ENCODE assay signal across 1 cellular context in the genomic region with DNA sequence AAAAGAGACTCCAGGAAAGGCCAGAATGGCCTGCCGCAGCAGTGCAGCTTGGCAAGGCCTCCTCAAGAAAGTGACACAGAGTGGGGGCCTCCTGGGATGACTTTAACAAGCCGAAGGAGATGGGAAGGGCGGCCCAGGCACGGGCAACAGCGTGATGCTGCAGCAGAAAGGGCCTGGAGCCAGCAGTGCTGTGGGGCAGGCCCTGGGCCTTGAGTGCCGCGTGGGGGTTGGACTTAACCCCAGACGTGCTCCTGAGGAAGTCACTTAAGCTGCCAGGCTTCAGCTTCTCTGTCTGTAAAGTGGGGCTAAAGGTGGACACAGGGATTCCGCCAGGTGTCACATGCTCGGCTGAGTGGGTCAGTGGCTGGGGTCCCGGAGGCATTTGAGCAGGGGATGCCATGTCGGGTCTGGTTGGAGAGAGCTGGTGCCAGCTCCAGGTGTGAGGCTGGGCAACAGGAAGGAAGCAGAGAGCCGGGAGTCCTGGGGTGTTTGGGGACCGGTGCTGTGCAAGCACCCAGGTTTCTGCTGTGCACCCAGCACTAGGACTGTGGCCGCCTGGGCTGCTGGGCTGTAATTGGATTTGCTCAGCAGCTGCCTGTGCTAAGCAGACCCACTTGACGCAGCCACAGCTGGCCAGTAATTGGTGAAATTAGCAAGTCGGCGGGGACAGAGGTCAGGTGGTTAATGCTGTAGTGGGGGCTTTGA.
TF ChIP-seq lines count a peak whose summit lies in the region.

No MANE protein-coding gene starts in this region.

TF ChIP-seq in H1, 55 proteins besides CTCF, POLR2A, EP300 and RAD21:
- no peak for TF ChIP-seq CBX8 (IDR thresholded peaks at IDR 0.05; ENCODE audit: borderline replicate concordance, low read depth, low read length)
- TF ChIP-seq RNF2 (IDR thresholded peaks at IDR 0.05; ENCODE audit: borderline replicate concordance, low read depth, low read length, missing control alignments, poor library complexity, severe bottlenecking): no peak
- TF ChIP-seq, protein P1, sequence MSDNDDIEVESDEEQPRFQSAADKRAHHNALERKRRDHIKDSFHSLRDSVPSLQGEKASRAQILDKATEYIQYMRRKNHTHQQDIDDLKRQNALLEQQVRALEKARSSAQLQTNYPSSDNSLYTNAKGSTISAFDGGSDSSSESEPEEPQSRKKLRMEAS (IDR thresholded peaks at IDR 0.05): no peak
- TF ChIP-seq RBBP5 (IDR thresholded peaks at IDR 0.05; ENCODE audit: borderline replicate concordance, low read depth, low read length): no peak
- TF ChIP-seq SIN3A (conservative IDR thresholded peaks at IDR 0.05 in 1 of 2, IDR thresholded peaks at IDR 0.05 in 1 of 2; ENCODE audit: low read depth in 1 of 2, low read length in 2 of 2): no peak
- no peak for TF ChIP-seq SP4 (IDR thresholded peaks at IDR 0.05; ENCODE audit: low read length)
- no peak for TF ChIP-seq CTBP2 (IDR thresholded peaks at IDR 0.05; ENCODE audit: borderline replicate concordance, insufficient read depth, insufficient read length, low read length)
- no peak for TF ChIP-seq BACH1 (IDR thresholded peaks at IDR 0.05; ENCODE audit: low read length)
- TF ChIP-seq, protein P2, sequence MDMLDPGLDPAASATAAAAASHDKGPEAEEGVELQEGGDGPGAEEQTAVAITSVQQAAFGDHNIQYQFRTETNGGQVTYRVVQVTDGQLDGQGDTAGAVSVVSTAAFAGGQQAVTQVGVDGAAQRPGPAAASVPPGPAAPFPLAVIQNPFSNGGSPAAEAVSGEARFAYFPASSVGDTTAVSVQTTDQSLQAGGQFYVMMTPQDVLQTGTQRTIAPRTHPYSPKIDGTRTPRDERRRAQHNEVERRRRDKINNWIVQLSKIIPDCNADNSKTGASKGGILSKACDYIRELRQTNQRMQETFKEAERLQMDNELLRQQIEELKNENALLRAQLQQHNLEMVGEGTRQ (IDR thresholded peaks at IDR 0.05; ENCODE audit: low read length): no peak
- no peak for TF ChIP-seq ASH2L (IDR thresholded peaks at IDR 0.05; ENCODE audit: low read length)
- TF ChIP-seq TAF7 (optimal IDR thresholded peaks at IDR 0.05; ENCODE audit: borderline replicate concordance, low read depth, low read length): no peak
- no peak for TF ChIP-seq NRF1 (IDR thresholded peaks at IDR 0.05; ENCODE audit: low read depth, low read length)
- TF ChIP-seq SIX5 (IDR thresholded peaks at IDR 0.05; ENCODE audit: low read depth, low read length): no peak
- TF ChIP-seq JUN (IDR thresholded peaks at IDR 0.05; ENCODE audit: low read depth, low read length): no peak
- no peak for TF ChIP-seq CHD2 (IDR thresholded peaks at IDR 0.05; ENCODE audit: low read length)
- TF ChIP-seq SUZ12 (IDR thresholded peaks at IDR 0.05; ENCODE audit: low read length): no peak
- TF ChIP-seq POLR2AphosphoS5 (IDR thresholded peaks at IDR 0.05; ENCODE audit: low read depth, low read length): no peak
- TF ChIP-seq, protein P3, sequence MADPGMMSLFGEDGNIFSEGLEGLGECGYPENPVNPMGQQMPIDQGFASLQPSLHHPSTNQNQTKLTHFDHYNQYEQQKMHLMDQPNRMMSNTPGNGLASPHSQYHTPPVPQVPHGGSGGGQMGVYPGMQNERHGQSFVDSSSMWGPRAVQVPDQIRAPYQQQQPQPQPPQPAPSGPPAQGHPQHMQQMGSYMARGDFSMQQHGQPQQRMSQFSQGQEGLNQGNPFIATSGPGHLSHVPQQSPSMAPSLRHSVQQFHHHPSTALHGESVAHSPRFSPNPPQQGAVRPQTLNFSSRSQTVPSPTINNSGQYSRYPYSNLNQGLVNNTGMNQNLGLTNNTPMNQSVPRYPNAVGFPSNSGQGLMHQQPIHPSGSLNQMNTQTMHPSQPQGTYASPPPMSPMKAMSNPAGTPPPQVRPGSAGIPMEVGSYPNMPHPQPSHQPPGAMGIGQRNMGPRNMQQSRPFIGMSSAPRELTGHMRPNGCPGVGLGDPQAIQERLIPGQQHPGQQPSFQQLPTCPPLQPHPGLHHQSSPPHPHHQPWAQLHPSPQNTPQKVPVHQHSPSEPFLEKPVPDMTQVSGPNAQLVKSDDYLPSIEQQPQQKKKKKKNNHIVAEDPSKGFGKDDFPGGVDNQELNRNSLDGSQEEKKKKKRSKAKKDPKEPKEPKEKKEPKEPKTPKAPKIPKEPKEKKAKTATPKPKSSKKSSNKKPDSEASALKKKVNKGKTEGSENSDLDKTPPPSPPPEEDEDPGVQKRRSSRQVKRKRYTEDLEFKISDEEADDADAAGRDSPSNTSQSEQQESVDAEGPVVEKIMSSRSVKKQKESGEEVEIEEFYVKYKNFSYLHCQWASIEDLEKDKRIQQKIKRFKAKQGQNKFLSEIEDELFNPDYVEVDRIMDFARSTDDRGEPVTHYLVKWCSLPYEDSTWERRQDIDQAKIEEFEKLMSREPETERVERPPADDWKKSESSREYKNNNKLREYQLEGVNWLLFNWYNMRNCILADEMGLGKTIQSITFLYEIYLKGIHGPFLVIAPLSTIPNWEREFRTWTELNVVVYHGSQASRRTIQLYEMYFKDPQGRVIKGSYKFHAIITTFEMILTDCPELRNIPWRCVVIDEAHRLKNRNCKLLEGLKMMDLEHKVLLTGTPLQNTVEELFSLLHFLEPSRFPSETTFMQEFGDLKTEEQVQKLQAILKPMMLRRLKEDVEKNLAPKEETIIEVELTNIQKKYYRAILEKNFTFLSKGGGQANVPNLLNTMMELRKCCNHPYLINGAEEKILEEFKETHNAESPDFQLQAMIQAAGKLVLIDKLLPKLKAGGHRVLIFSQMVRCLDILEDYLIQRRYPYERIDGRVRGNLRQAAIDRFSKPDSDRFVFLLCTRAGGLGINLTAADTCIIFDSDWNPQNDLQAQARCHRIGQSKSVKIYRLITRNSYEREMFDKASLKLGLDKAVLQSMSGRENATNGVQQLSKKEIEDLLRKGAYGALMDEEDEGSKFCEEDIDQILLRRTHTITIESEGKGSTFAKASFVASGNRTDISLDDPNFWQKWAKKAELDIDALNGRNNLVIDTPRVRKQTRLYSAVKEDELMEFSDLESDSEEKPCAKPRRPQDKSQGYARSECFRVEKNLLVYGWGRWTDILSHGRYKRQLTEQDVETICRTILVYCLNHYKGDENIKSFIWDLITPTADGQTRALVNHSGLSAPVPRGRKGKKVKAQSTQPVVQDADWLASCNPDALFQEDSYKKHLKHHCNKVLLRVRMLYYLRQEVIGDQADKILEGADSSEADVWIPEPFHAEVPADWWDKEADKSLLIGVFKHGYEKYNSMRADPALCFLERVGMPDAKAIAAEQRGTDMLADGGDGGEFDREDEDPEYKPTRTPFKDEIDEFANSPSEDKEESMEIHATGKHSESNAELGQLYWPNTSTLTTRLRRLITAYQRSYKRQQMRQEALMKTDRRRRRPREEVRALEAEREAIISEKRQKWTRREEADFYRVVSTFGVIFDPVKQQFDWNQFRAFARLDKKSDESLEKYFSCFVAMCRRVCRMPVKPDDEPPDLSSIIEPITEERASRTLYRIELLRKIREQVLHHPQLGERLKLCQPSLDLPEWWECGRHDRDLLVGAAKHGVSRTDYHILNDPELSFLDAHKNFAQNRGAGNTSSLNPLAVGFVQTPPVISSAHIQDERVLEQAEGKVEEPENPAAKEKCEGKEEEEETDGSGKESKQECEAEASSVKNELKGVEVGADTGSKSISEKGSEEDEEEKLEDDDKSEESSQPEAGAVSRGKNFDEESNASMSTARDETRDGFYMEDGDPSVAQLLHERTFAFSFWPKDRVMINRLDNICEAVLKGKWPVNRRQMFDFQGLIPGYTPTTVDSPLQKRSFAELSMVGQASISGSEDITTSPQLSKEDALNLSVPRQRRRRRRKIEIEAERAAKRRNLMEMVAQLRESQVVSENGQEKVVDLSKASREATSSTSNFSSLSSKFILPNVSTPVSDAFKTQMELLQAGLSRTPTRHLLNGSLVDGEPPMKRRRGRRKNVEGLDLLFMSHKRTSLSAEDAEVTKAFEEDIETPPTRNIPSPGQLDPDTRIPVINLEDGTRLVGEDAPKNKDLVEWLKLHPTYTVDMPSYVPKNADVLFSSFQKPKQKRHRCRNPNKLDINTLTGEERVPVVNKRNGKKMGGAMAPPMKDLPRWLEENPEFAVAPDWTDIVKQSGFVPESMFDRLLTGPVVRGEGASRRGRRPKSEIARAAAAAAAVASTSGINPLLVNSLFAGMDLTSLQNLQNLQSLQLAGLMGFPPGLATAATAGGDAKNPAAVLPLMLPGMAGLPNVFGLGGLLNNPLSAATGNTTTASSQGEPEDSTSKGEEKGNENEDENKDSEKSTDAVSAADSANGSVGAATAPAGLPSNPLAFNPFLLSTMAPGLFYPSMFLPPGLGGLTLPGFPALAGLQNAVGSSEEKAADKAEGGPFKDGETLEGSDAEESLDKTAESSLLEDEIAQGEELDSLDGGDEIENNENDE (IDR thresholded peaks at IDR 0.05; ENCODE audit: insufficient replicate concordance, low read length): no peak
- TF ChIP-seq HDAC6 (IDR thresholded peaks at IDR 0.05; ENCODE audit: low read depth, low read length): no peak
